Comparison of ENCODE assay signal across 2 cellular contexts in genomic region chr1:201633811-201634210, GRCh38.
TF ChIP-seq lines count a peak whose summit lies in the region.

No MANE protein-coding gene starts in this region.

TF ChIP-seq in IMR-90, 13 proteins besides CTCF, POLR2A, EP300 and RAD21:
- TF ChIP-seq ELK1 (IDR thresholded peaks at IDR 0.05; ENCODE audit: borderline replicate concordance, low read depth, low read length) (no peak), CEBPB (IDR thresholded peaks at IDR 0.05; ENCODE audit: low read depth, low read length) (peak; percentile 47; the same call in 1 of the 2 replicates)

TF ChIP-seq in HEK293T, 16 proteins besides CTCF, POLR2A, EP300 and RAD21:
- TF ChIP-seq SUZ12 (IDR thresholded peaks at IDR 0.05) (no peak), CTBP1 (IDR thresholded peaks at IDR 0.05; ENCODE audit: borderline replicate concordance) (no peak), ELF4 (IDR thresholded peaks at IDR 0.05) (no peak), ZNF384 (IDR thresholded peaks at IDR 0.05) (no peak), LEF1 (IDR thresholded peaks at IDR 0.05; ENCODE audit: borderline replicate concordance) (no peak), L3MBTL2 (conservative IDR thresholded peaks at IDR 0.05) (no peak), FOXA1 (IDR thresholded peaks at IDR 0.05) (no peak), SP1 (IDR thresholded peaks at IDR 0.05) (no peak), TARDBP (IDR thresholded peaks at IDR 0.05) (no peak), FOXK2 (IDR thresholded peaks at IDR 0.05) (no peak), NFRKB (IDR thresholded peaks at IDR 0.05) (no peak), ARNT (IDR thresholded peaks at IDR 0.05) (no peak), BHLHE40 (IDR thresholded peaks at IDR 0.05; ENCODE audit: borderline replicate concordance) (no peak)
